In genomic region chr1:229651546-229651945, GRCh38 we compare ENCODE assay signal across 18 cellular contexts. TPM values are rescaled to one million over a fixed set of nuclear protein-coding genes. Genes with fewer than 3 reads are reported as not detected.
DNase-seq lines count a peak whose midpoint lies in the region; ATAC-seq, FAIRE-seq and TF ChIP-seq lines count a peak whose summit lies in the region.
"Had no signal": no experiment of that assay in that cellular context is flagged by ENCODE, and none has a peak within 500 bp of the region (broad histone marks: within the 10 kb centered on the region; RNA-seq: fewer than 3 reads in every experiment).

No MANE protein-coding gene starts in this region.

- FAIRE-seq in small intestine (lab: Jason Lieb, UNC): no peak
- no peak for FAIRE-seq in D721Med (lab: Jason Lieb, UNC)
- FAIRE-seq: A549, G401.6, GM12891, GM18507, GM19239 had no signal

- no peaks in the 10 kb centered on the region for H3K4me1 ChIP-seq in small intestine (ENCODE audit: control insufficient read depth in 2 of 2, insufficient read depth in 1 of 2, low read depth in 1 of 2, low read length in 1 of 2)
- no peaks in the 10 kb centered on the region for H3K4me1 ChIP-seq in left ventricle myocardium inferior
- H3K4me1 ChIP-seq: A549; BLaER1 treated with 17β-estradiol and CSF1 and Interleukin-3, amounts not matched to agents 10 nM and 100 nM had no signal

- H3K9me3 ChIP-seq in small intestine (ENCODE audit: control insufficient read depth, low read depth) (no peaks in the 10 kb centered on the region), left ventricle myocardium inferior (replicated peaks) (no peaks in the 10 kb centered on the region)
- H3K9me3 ChIP-seq: A549; BLaER1 treated with 17β-estradiol and CSF1 and Interleukin-3, amounts not matched to agents 10 nM and 100 nM had no signal

- 88 to 93% (median 88%) methylated on average over 3 of the region's 3 CpGs for WGBS in small intestine, 3 donors

- H3K27me3 ChIP-seq in small intestine (ENCODE audit: control insufficient read depth in 2 of 2, insufficient read depth in 2 of 2, low read length in 2 of 2): no peaks in the 10 kb centered on the region
- H3K27me3 ChIP-seq in left ventricle myocardium inferior (ENCODE audit: low read depth): no peaks in the 10 kb centered on the region
- H3K27me3 ChIP-seq: BLaER1 treated with 17β-estradiol and CSF1 and Interleukin-3, amounts not matched to agents 10 nM and 100 nM had no signal

- TF ChIP-seq CTCF in D721Med (IDR thresholded peaks at IDR 0.05; ENCODE audit: insufficient read depth, missing control alignments) (no peak), left ventricle myocardium inferior (IDR thresholded peaks at IDR 0.05; ENCODE audit: borderline replicate concordance) (no peak)

- intact Hi-C loops in left colon (cut with DNase I, micrococcal nuclease): no loop called here
- intact Hi-C loops in left ventricle myocardium inferior (cut with micrococcal nuclease): no loop called here

- H3K36me3 ChIP-seq in small intestine (ENCODE audit: control insufficient read depth in 2 of 2, insufficient read depth in 2 of 2, low read length in 2 of 2): peaks cover 16 to 17% of the 10 kb centered on the region in 2 donors
- peaks cover 93% of the 10 kb centered on the region for H3K36me3 ChIP-seq in left ventricle myocardium inferior

- no peak overlapping the region for H3K4me3 ChIP-seq in small intestine (ENCODE audit: low read depth in 1 of 2, low read length in 2 of 2)
- H3K4me3 ChIP-seq in left ventricle myocardium inferior: no peak overlapping the region
- H3K4me3 ChIP-seq: A549; BLaER1 treated with 17β-estradiol and CSF1 and Interleukin-3, amounts not matched to agents 10 nM and 100 nM had no signal

- ATAC-seq in left colon: peak; percentile 98
- ATAC-seq: A549; CD8-positive, alpha-beta T cell had no signal

- DNase-seq in NCI-H1694 (lab: John Stamatoyannopoulos, UW): peak; percentile 20
- DNase-seq in left colon: no peak
- peak; percentile 17 for DNase-seq in small intestine
- no peak for DNase-seq in D721Med (ENCODE audit: insufficient read length, low spot score)
- DNase-seq in left ventricle myocardium inferior: no peak
- DNase-seq: AML-193; CD4-positive, alpha-beta T cell; CD8-positive, alpha-beta T cell; DMS79 treated with DMSO at 0.1 percent for 48 hours; GF-D8 had no signal

- H3K27ac ChIP-seq in small intestine (ENCODE audit: low read depth in 1 of 2, low read length in 1 of 2) (no peak overlapping the region), left ventricle myocardium inferior (replicated peaks) (no peak overlapping the region)
- H3K27ac ChIP-seq: 22Rv1; A549; BLaER1 treated with 17β-estradiol and CSF1 and Interleukin-3, amounts not matched to agents 10 nM and 100 nM; C4-2B had no signal

RNA-seq across cellular contexts. Expression of gene URB2, which starts 25.5 kb away (rescaled TPM):
- total RNA-seq in left colon (1 to 10 TPM; 5.0 to 7.4 TPM), left ventricle myocardium inferior (3.5 TPM)
- 1 to 10 TPM in 2 of 3 donors, under 1 TPM in 1; 0.54 to 3.9 (median 2.0) TPM for polyA plus RNA-seq in small intestine

RNA-seq across cellular contexts. Expression of gene TAF5L, which starts 25.6 kb away (rescaled TPM):
- total RNA-seq in left colon: 10 to 100 TPM; 24.2 to 24.6 TPM
- polyA plus RNA-seq in small intestine: 10 to 100 TPM in 1 of 3 donors, 1 to 10 TPM in 2; 8.4 to 12.5 (median 8.5) TPM
- total RNA-seq in left ventricle myocardium inferior: 9.3 TPM

Comparison
In these comparisons a context has a peak if more than half of its experiments do, and no peak if none do; other contexts are left out.
1. DNase-seq: peak in NCI-H1694 (single experiment) and small intestine (single experiment); none in left colon (0 of 2), D721Med (single experiment) and left ventricle myocardium inferior (single experiment).